Comparison of ENCODE assay signal across 1 cellular context in the genomic region with DNA sequence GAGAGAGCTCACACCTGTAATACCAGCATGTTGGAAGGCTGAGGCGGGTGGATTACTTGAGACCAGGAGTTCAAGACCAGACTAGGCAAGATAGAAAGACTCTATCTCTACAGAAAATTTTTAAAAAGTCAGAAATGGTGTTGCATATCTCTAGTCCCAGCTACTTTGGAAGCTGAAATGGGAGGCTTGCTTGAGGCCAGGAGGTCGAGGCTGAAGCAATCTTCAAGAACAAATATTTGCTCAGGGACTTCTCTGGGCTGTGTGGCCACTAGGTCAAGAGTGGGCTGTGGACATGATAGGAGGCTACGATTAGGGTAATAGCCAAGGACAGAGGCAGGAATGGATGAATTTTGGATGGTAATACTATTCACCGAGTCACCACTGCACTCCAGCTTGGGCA.
TF ChIP-seq lines count a peak whose summit lies in the region.

No MANE protein-coding gene starts in this region.

TF ChIP-seq in HepG2, 621 proteins besides CTCF, POLR2A, EP300 and RAD21 (continued from another document and continues in another):
- TF ChIP-seq, protein P1, sequence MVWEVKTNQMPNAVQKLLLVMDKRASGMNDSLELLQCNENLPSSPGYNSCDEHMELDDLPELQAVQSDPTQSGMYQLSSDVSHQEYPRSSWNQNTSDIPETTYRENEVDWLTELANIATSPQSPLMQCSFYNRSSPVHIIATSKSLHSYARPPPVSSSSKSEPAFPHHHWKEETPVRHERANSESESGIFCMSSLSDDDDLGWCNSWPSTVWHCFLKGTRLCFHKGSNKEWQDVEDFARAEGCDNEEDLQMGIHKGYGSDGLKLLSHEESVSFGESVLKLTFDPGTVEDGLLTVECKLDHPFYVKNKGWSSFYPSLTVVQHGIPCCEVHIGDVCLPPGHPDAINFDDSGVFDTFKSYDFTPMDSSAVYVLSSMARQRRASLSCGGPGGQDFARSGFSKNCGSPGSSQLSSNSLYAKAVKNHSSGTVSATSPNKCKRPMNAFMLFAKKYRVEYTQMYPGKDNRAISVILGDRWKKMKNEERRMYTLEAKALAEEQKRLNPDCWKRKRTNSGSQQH (CRISPR knock-in tag; IDR thresholded peaks at IDR 0.05; ENCODE audit: low read depth) = no peak
- TF ChIP-seq, protein P2, sequence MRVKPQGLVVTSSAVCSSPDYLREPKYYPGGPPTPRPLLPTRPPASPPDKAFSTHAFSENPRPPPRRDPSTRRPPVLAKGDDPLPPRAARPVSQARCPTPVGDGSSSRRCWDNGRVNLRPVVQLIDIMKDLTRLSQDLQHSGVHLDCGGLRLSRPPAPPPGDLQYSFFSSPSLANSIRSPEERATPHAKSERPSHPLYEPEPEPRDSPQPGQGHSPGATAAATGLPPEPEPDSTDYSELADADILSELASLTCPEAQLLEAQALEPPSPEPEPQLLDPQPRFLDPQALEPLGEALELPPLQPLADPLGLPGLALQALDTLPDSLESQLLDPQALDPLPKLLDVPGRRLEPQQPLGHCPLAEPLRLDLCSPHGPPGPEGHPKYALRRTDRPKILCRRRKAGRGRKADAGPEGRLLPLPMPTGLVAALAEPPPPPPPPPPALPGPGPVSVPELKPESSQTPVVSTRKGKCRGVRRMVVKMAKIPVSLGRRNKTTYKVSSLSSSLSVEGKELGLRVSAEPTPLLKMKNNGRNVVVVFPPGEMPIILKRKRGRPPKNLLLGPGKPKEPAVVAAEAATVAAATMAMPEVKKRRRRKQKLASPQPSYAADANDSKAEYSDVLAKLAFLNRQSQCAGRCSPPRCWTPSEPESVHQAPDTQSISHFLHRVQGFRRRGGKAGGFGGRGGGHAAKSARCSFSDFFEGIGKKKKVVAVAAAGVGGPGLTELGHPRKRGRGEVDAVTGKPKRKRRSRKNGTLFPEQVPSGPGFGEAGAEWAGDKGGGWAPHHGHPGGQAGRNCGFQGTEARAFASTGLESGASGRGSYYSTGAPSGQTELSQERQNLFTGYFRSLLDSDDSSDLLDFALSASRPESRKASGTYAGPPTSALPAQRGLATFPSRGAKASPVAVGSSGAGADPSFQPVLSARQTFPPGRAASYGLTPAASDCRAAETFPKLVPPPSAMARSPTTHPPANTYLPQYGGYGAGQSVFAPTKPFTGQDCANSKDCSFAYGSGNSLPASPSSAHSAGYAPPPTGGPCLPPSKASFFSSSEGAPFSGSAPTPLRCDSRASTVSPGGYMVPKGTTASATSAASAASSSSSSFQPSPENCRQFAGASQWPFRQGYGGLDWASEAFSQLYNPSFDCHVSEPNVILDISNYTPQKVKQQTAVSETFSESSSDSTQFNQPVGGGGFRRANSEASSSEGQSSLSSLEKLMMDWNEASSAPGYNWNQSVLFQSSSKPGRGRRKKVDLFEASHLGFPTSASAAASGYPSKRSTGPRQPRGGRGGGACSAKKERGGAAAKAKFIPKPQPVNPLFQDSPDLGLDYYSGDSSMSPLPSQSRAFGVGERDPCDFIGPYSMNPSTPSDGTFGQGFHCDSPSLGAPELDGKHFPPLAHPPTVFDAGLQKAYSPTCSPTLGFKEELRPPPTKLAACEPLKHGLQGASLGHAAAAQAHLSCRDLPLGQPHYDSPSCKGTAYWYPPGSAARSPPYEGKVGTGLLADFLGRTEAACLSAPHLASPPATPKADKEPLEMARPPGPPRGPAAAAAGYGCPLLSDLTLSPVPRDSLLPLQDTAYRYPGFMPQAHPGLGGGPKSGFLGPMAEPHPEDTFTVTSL (CRISPR knock-in tag; IDR thresholded peaks at IDR 0.05; ENCODE audit: borderline replicate concordance) = peak; percentile 65; the same call in 1 of the 2 replicates
- TF ChIP-seq FOSL2 (CRISPR knock-in tag; IDR thresholded peaks at IDR 0.05) = peak; percentile 72
- peak; percentile 39; the same call in 1 of the 2 replicates for TF ChIP-seq ZNF12 (CRISPR knock-in tag; IDR thresholded peaks at IDR 0.05)
- TF ChIP-seq TSC22D2 (CRISPR knock-in tag; IDR thresholded peaks at IDR 0.05; ENCODE audit: borderline replicate concordance) = no peak
- no peak for TF ChIP-seq CC2D1A (CRISPR knock-in tag; IDR thresholded peaks at IDR 0.05)
- no peak for TF ChIP-seq AGO2 (optimal IDR thresholded peaks at IDR 0.05; ENCODE audit: low read depth, low read length)
- no peak for TF ChIP-seq SCMH1 (CRISPR knock-in tag; IDR thresholded peaks at IDR 0.05; ENCODE audit: borderline replicate concordance)
- TF ChIP-seq ZNF263 (CRISPR knock-in tag; IDR thresholded peaks at IDR 0.05) = no peak
- TF ChIP-seq, protein P3, sequence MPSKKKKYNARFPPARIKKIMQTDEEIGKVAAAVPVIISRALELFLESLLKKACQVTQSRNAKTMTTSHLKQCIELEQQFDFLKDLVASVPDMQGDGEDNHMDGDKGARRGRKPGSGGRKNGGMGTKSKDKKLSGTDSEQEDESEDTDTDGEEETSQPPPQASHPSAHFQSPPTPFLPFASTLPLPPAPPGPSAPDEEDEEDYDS (CRISPR knock-in tag; IDR thresholded peaks at IDR 0.05) = 0 out of 2 replicates have a peak, but pooled peaks have one; percentile 41
- TF ChIP-seq, protein P4, sequence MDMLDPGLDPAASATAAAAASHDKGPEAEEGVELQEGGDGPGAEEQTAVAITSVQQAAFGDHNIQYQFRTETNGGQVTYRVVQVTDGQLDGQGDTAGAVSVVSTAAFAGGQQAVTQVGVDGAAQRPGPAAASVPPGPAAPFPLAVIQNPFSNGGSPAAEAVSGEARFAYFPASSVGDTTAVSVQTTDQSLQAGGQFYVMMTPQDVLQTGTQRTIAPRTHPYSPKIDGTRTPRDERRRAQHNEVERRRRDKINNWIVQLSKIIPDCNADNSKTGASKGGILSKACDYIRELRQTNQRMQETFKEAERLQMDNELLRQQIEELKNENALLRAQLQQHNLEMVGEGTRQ (IDR thresholded peaks at IDR 0.05; ENCODE audit: low read depth, low read length) = no peak
- TF ChIP-seq, protein P4 (CRISPR knock-in tag; IDR thresholded peaks at IDR 0.05; ENCODE audit: borderline replicate concordance) = no peak
- TF ChIP-seq NRL (CRISPR knock-in tag; IDR thresholded peaks at IDR 0.05; ENCODE audit: borderline replicate concordance) = no peak
- no peak for TF ChIP-seq ZNF20 (CRISPR knock-in tag; IDR thresholded peaks at IDR 0.05)
- no peak for TF ChIP-seq ZNF589 (CRISPR knock-in tag; conservative IDR thresholded peaks at IDR 0.05)
- peak; percentile 48; the same call in 1 of the 2 replicates for TF ChIP-seq ZC3H4 (CRISPR knock-in tag; IDR thresholded peaks at IDR 0.05; ENCODE audit: borderline replicate concordance)
- no peak for TF ChIP-seq RAD51 (IDR thresholded peaks at IDR 0.05; ENCODE audit: borderline replicate concordance)
- no peak for TF ChIP-seq MAF1 (CRISPR knock-in tag; IDR thresholded peaks at IDR 0.05; ENCODE audit: borderline replicate concordance)
- peak; percentile 47; the same call in 1 of the 2 replicates for TF ChIP-seq IRF2 (CRISPR knock-in tag; IDR thresholded peaks at IDR 0.05)
- no peak for TF ChIP-seq ZNF549 (CRISPR knock-in tag; IDR thresholded peaks at IDR 0.05)
- TF ChIP-seq ZNF337 (CRISPR knock-in tag; IDR thresholded peaks at IDR 0.05; ENCODE audit: borderline replicate concordance, low read depth) = no peak
- TF ChIP-seq, protein P5, sequence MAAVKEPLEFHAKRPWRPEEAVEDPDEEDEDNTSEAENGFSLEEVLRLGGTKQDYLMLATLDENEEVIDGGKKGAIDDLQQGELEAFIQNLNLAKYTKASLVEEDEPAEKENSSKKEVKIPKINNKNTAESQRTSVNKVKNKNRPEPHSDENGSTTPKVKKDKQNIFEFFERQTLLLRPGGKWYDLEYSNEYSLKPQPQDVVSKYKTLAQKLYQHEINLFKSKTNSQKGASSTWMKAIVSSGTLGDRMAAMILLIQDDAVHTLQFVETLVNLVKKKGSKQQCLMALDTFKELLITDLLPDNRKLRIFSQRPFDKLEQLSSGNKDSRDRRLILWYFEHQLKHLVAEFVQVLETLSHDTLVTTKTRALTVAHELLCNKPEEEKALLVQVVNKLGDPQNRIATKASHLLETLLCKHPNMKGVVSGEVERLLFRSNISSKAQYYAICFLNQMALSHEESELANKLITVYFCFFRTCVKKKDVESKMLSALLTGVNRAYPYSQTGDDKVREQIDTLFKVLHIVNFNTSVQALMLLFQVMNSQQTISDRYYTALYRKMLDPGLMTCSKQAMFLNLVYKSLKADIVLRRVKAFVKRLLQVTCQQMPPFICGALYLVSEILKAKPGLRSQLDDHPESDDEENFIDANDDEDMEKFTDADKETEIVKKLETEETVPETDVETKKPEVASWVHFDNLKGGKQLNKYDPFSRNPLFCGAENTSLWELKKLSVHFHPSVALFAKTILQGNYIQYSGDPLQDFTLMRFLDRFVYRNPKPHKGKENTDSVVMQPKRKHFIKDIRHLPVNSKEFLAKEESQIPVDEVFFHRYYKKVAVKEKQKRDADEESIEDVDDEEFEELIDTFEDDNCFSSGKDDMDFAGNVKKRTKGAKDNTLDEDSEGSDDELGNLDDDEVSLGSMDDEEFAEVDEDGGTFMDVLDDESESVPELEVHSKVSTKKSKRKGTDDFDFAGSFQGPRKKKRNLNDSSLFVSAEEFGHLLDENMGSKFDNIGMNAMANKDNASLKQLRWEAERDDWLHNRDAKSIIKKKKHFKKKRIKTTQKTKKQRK (IDR thresholded peaks at IDR 0.05; ENCODE audit: low read length) = no peak
- TF ChIP-seq ZNF746 (CRISPR knock-in tag; IDR thresholded peaks at IDR 0.05) = no peak
- TF ChIP-seq FOXA3 (CRISPR knock-in tag; IDR thresholded peaks at IDR 0.05) = peak; percentile 91
- TF ChIP-seq TEAD2 (CRISPR knock-in tag; IDR thresholded peaks at IDR 0.05) = no peak
- TF ChIP-seq U2AF1 (optimal IDR thresholded peaks at IDR 0.05; ENCODE audit: low read depth, low read length) = no peak
- TF ChIP-seq, protein P6, sequence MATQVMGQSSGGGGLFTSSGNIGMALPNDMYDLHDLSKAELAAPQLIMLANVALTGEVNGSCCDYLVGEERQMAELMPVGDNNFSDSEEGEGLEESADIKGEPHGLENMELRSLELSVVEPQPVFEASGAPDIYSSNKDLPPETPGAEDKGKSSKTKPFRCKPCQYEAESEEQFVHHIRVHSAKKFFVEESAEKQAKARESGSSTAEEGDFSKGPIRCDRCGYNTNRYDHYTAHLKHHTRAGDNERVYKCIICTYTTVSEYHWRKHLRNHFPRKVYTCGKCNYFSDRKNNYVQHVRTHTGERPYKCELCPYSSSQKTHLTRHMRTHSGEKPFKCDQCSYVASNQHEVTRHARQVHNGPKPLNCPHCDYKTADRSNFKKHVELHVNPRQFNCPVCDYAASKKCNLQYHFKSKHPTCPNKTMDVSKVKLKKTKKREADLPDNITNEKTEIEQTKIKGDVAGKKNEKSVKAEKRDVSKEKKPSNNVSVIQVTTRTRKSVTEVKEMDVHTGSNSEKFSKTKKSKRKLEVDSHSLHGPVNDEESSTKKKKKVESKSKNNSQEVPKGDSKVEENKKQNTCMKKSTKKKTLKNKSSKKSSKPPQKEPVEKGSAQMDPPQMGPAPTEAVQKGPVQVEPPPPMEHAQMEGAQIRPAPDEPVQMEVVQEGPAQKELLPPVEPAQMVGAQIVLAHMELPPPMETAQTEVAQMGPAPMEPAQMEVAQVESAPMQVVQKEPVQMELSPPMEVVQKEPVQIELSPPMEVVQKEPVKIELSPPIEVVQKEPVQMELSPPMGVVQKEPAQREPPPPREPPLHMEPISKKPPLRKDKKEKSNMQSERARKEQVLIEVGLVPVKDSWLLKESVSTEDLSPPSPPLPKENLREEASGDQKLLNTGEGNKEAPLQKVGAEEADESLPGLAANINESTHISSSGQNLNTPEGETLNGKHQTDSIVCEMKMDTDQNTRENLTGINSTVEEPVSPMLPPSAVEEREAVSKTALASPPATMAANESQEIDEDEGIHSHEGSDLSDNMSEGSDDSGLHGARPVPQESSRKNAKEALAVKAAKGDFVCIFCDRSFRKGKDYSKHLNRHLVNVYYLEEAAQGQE (IDR thresholded peaks at IDR 0.05; ENCODE audit: borderline replicate concordance in 1 of 2, low read depth in 1 of 2, low read length in 2 of 2) = peak in 1 of 2 experiments; percentile 31; a peak in 1 of 4 replicates
- TF ChIP-seq SOX6 (IDR thresholded peaks at IDR 0.05) = no peak
- TF ChIP-seq SOX6 (CRISPR knock-in tag; IDR thresholded peaks at IDR 0.05) = 0 out of 2 replicates have a peak, but pooled peaks have one; percentile 31
- TF ChIP-seq, protein P7, sequence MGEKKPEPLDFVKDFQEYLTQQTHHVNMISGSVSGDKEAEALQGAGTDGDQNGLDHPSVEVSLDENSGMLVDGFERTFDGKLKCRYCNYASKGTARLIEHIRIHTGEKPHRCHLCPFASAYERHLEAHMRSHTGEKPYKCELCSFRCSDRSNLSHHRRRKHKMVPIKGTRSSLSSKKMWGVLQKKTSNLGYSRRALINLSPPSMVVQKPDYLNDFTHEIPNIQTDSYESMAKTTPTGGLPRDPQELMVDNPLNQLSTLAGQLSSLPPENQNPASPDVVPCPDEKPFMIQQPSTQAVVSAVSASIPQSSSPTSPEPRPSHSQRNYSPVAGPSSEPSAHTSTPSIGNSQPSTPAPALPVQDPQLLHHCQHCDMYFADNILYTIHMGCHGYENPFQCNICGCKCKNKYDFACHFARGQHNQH (CRISPR knock-in tag; IDR thresholded peaks at IDR 0.05) = peak; percentile 61; the same call in 1 of the 2 replicates
- TF ChIP-seq, protein P8, sequence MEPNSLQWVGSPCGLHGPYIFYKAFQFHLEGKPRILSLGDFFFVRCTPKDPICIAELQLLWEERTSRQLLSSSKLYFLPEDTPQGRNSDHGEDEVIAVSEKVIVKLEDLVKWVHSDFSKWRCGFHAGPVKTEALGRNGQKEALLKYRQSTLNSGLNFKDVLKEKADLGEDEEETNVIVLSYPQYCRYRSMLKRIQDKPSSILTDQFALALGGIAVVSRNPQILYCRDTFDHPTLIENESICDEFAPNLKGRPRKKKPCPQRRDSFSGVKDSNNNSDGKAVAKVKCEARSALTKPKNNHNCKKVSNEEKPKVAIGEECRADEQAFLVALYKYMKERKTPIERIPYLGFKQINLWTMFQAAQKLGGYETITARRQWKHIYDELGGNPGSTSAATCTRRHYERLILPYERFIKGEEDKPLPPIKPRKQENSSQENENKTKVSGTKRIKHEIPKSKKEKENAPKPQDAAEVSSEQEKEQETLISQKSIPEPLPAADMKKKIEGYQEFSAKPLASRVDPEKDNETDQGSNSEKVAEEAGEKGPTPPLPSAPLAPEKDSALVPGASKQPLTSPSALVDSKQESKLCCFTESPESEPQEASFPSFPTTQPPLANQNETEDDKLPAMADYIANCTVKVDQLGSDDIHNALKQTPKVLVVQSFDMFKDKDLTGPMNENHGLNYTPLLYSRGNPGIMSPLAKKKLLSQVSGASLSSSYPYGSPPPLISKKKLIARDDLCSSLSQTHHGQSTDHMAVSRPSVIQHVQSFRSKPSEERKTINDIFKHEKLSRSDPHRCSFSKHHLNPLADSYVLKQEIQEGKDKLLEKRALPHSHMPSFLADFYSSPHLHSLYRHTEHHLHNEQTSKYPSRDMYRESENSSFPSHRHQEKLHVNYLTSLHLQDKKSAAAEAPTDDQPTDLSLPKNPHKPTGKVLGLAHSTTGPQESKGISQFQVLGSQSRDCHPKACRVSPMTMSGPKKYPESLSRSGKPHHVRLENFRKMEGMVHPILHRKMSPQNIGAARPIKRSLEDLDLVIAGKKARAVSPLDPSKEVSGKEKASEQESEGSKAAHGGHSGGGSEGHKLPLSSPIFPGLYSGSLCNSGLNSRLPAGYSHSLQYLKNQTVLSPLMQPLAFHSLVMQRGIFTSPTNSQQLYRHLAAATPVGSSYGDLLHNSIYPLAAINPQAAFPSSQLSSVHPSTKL (CRISPR knock-in tag; IDR thresholded peaks at IDR 0.05) = peak; percentile 94
